ENCODE assay signal across 17 cellular contexts in the genomic region with DNA sequence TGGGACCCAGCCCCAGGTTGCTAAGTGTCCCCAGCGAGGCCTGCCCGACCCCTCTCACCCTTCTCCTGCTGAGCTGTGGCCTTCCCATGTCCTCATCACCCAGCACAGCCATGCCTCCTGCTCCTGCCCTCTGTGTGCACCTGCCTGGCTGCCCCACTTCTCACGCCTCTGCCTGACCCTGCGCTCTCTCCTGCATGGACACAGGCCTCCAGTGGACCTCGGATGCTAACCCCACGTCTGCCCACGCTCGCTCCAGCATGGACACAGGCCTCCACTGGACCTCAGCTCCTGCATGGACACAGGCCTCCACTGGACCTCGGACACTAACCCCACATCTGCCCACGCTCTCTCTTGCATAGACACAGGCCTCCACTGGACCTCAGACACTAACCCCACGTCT.
DNase-seq lines count a peak whose midpoint lies in the region; ATAC-seq and TF ChIP-seq lines count a peak whose summit lies in the region.
"Had no signal": no experiment of that assay in that cellular context is flagged by ENCODE, and none has a peak within 500 bp of the region (broad histone marks: within the 10 kb centered on the region; RNA-seq: fewer than 3 reads in every experiment).

No MANE protein-coding gene starts in this region.

- ATAC-seq in left lobe of liver: no peak
- ATAC-seq in upper lobe of right lung: peak; percentile 31
- ATAC-seq: GM23338 had no signal

- H3K9ac ChIP-seq in endodermal cell (ENCODE audit: extremely low read depth, low read length, poor library complexity, severe bottlenecking) (no peak overlapping the region), neuronal stem cell (ENCODE audit: low read depth, low read length, poor library complexity) (no peak overlapping the region)

- intact Hi-C loops in upper lobe of right lung (cut with DNase I): no loop called here

- peak overlapping the region; percentile 60 for H3K18ac ChIP-seq in neuronal stem cell (ENCODE audit: low read length)

- H3K27me3 ChIP-seq in endodermal cell (ENCODE audit: control insufficient read depth, insufficient read depth, low read length, poor library complexity, severe bottlenecking): no peaks in the 10 kb centered on the region
- H3K27me3 ChIP-seq in neuronal stem cell (ENCODE audit: control insufficient read depth in 3 of 3, insufficient read depth in 3 of 3, low read depth in 1 of 3, low read length in 3 of 3): peaks cover 0 to 2% (median 0%) of the 10 kb centered on the region in 3 experiments
- H3K27me3 ChIP-seq in upper lobe of right lung: no peaks in the 10 kb centered on the region

- DNase-seq in endodermal cell: peak; percentile 36
- peak; percentile 26 for DNase-seq in left lobe of liver (ENCODE audit: low spot score)
- DNase-seq in neuronal stem cell (ENCODE audit: low spot score): no peak
- no peak for DNase-seq in upper lobe of right lung
- no peak for DNase-seq in cortex of kidney (lab: John Stamatoyannopoulos, UW)
- DNase-seq in activated CD4-positive, CD25-positive, alpha-beta regulatory T cell treated with anti-CD3 and anti-CD28 coated beads, Interleukin-2, amount 50 U/mL, for 72 hours: no peak
- DNase-seq in activated CD4-positive, alpha-beta T cell treated with anti-CD3 and anti-CD28 coated beads for 48 hours: no peak
- DNase-seq in HuH-7 (ENCODE audit: low spot score): no peak
- DNase-seq: C1 segment of cervical spinal cord; Calu3; CD4-positive, alpha-beta memory T cell; COR-L47; DMS53; DND-41; HFFc6 had no signal

- H3K27ac ChIP-seq in endodermal cell (ENCODE audit: low read depth, low read length) (no peak overlapping the region), neuronal stem cell (replicated peaks; ENCODE audit: low read length) (no peak overlapping the region), upper lobe of right lung (no peak overlapping the region)

- H4K8ac ChIP-seq in neuronal stem cell (ENCODE audit: low read depth, low read length): peak overlapping the region; percentile 86

- H3K9me3 ChIP-seq in endodermal cell (ENCODE audit: control insufficient read depth, low read length) (no peaks in the 10 kb centered on the region), neuronal stem cell (replicated peaks in 1 of 2; ENCODE audit: control insufficient read depth in 2 of 2, insufficient read depth in 1 of 2, low read depth in 1 of 2, low read length in 2 of 2) (peaks cover 0 to 2% of the 10 kb centered on the region in 2 donors), upper lobe of right lung (no peaks in the 10 kb centered on the region)
- H3K9me3 ChIP-seq: HAP-1 had no signal

- peak overlapping the region; percentile 42 for H3K14ac ChIP-seq in neuronal stem cell (ENCODE audit: low read length)

- H3K36me3 ChIP-seq in endodermal cell (ENCODE audit: control insufficient read depth, insufficient read depth, low read length) (no peaks in the 10 kb centered on the region), neuronal stem cell (replicated peaks in 1 of 2; ENCODE audit: control insufficient read depth in 2 of 2, insufficient read depth in 2 of 2, low read length in 2 of 2) (no peaks in the 10 kb centered on the region), upper lobe of right lung (no peaks in the 10 kb centered on the region)
- H3K36me3 ChIP-seq: HAP-1 had no signal

- no peaks in the 10 kb centered on the region for H3K79me1 ChIP-seq in neuronal stem cell (ENCODE audit: low read depth, low read length)

- H2AFZ ChIP-seq in neuronal stem cell (ENCODE audit: low read length): no peak overlapping the region
- H2AFZ ChIP-seq: GM23338 had no signal

- H3K4me3 ChIP-seq in endodermal cell (ENCODE audit: low read length): no peak overlapping the region
- no peak overlapping the region for H3K4me3 ChIP-seq in neuronal stem cell (ENCODE audit: low read length in 2 of 2)
- no peak overlapping the region for H3K4me3 ChIP-seq in upper lobe of right lung
- H3K4me3 ChIP-seq: GM23338, HAP-1 had no signal

- H3K4ac ChIP-seq in neuronal stem cell (ENCODE audit: low read length): no peak overlapping the region

- no peak overlapping the region for H3K4me2 ChIP-seq in neuronal stem cell (ENCODE audit: insufficient read depth, low read length, poor library complexity, severe bottlenecking)
- H3K4me2 ChIP-seq: GM23338 had no signal

- no peaks in the 10 kb centered on the region for H3K9me3 Mint-ChIP-seq in endodermal cell
- H3K9me3 Mint-ChIP-seq: CD4-positive, alpha-beta memory T cell; GM23338 had no signal

- H2BK120ac ChIP-seq in neuronal stem cell (ENCODE audit: low read depth, low read length): peak overlapping the region; percentile 16

- no peaks in the 10 kb centered on the region for H3K36me3 Mint-ChIP-seq in endodermal cell (ENCODE audit: low read depth)
- H3K36me3 Mint-ChIP-seq: CD4-positive, alpha-beta memory T cell had no signal

- no peak overlapping the region for H2BK5ac ChIP-seq in neuronal stem cell (ENCODE audit: low read length)

- peak overlapping the region; percentile 49 for H2AK5ac ChIP-seq in neuronal stem cell (ENCODE audit: low read depth, low read length)

- H3K4me1 ChIP-seq in endodermal cell (ENCODE audit: control insufficient read depth, insufficient read depth, low read length): no peaks in the 10 kb centered on the region
- peaks cover 5 to 14% of the 10 kb centered on the region in 2 donors for H3K4me1 ChIP-seq in neuronal stem cell (ENCODE audit: control insufficient read depth in 2 of 2, insufficient read depth in 1 of 2, low read depth in 1 of 2, low read length in 2 of 2)
- H3K4me1 ChIP-seq in upper lobe of right lung: no peaks in the 10 kb centered on the region
- H3K4me1 ChIP-seq: HAP-1 had no signal

- no peak overlapping the region for H2BK15ac ChIP-seq in neuronal stem cell (ENCODE audit: low read length)

- peaks cover 4% of the 10 kb centered on the region for H3K4me1 Mint-ChIP-seq in endodermal cell

- peak overlapping the region; percentile 85 for H2BK12ac ChIP-seq in neuronal stem cell (ENCODE audit: low read length)

- H3K23ac ChIP-seq in neuronal stem cell (ENCODE audit: low read depth, low read length, poor library complexity): no peak overlapping the region

- 86 to 91% methylated on average over 3 to 11 of the region's 11 CpGs for WGBS in endodermal cell (ENCODE audit: insufficient coverage in 1 of 2, insufficient read length in 1 of 2), 2 experiments
- no CpG with 5 or more reads among the region's 11 CpGs for WGBS in neuronal stem cell (ENCODE audit: extremely low coverage in 2 of 2, insufficient read length in 2 of 2, insufficient replicate concordance in 1 of 2), 2 donors

- no peak overlapping the region for H3K4me3 Mint-ChIP-seq in endodermal cell
- H3K4me3 Mint-ChIP-seq: CD4-positive, alpha-beta memory T cell; GM23338; HFFc6 had no signal

- no peak overlapping the region for H4K91ac ChIP-seq in neuronal stem cell (ENCODE audit: low read depth, low read length, poor library complexity)

- H3K27me3 Mint-ChIP-seq in endodermal cell (ENCODE audit: insufficient read depth): no peaks in the 10 kb centered on the region

- H3K27ac Mint-ChIP-seq in endodermal cell: no peak overlapping the region
- H3K27ac Mint-ChIP-seq: CD4-positive, alpha-beta memory T cell; GM23338; HFFc6 had no signal

- TF ChIP-seq CTCF in endodermal cell (conservative IDR thresholded peaks at IDR 0.05) (no peak), upper lobe of right lung (IDR thresholded peaks at IDR 0.05) (no peak)

Comparison
In these comparisons a context has a peak if more than half of its experiments do, and no peak if none do; other contexts are left out.
1. DNase-seq: peak in endodermal cell (single experiment) and left lobe of liver (single experiment); none in neuronal stem cell (single experiment), upper lobe of right lung (single experiment), cortex of kidney (single experiment), activated CD4-positive, CD25-positive, alpha-beta regulatory T cell treated with anti-CD3 and anti-CD28 coated beads, Interleukin-2, amount 50 U/mL, for 72 hours (single experiment), activated CD4-positive, alpha-beta T cell treated with anti-CD3 and anti-CD28 coated beads for 48 hours (single experiment) and HuH-7 (single experiment).